17 cellular contexts compared by ENCODE assay signal in genomic region chr6:2186516-2186915, GRCh38. TPM values are rescaled to one million over a fixed set of nuclear protein-coding genes. Genes with fewer than 3 reads are reported as not detected.
DNase-seq lines count a peak whose midpoint lies in the region; ATAC-seq and TF ChIP-seq lines count a peak whose summit lies in the region.
"Had no signal": no experiment of that assay in that cellular context is flagged by ENCODE, and none has a peak within 500 bp of the region (broad histone marks: within the 10 kb centered on the region; RNA-seq: fewer than 3 reads in every experiment).

No MANE protein-coding gene starts in this region.

- intact Hi-C loops in dorsolateral prefrontal cortex (cut with DNase I) = no loop called here

- no peak for TF ChIP-seq CTCF in GM06990 (IDR thresholded peaks at IDR 0.05; ENCODE audit: insufficient read depth, low read length, poor library complexity, severe bottlenecking)
- TF ChIP-seq CTCF in dorsolateral prefrontal cortex (IDR thresholded peaks at IDR 0.05 in 54 of 56, conservative IDR thresholded peaks at IDR 0.05 in 2 of 56; ENCODE audit: low read depth in 1 of 56, partially characterized antibody in 56 of 56) = no peak

- H3K4me3 ChIP-seq in GM06990 (replicated peaks; ENCODE audit: low read depth, low read length) = no peak overlapping the region
- H3K4me3 ChIP-seq in dorsolateral prefrontal cortex = no peak overlapping the region
- H3K4me3 ChIP-seq: gastrocnemius medialis, Peyer's patch had no signal

- ATAC-seq in GM18861 (IDR thresholded peaks at IDR 0.05; ENCODE audit: unreplicated experiment) (peak; percentile 74), GM21723 (IDR thresholded peaks at IDR 0.05; ENCODE audit: unreplicated experiment) (peak; percentile 86), HG03432 (IDR thresholded peaks at IDR 0.05; ENCODE audit: unreplicated experiment) (peak; percentile 87)
- ATAC-seq: gastrocnemius medialis, left lobe of liver had no signal

- no peak overlapping the region for H3K27ac ChIP-seq in dorsolateral prefrontal cortex
- H3K27ac ChIP-seq: gastrocnemius medialis, Peyer's patch had no signal

- no peaks in the 10 kb centered on the region for H3K36me3 ChIP-seq in GM06990 (ENCODE audit: control insufficient read depth, insufficient read depth, low read length)
- H3K36me3 ChIP-seq: gastrocnemius medialis, Peyer's patch had no signal

- no peaks in the 10 kb centered on the region for H3K27me3 ChIP-seq in GM06990 (replicated peaks; ENCODE audit: control insufficient read depth, insufficient read depth, low read length)
- no peaks in the 10 kb centered on the region for H3K27me3 ChIP-seq in dorsolateral prefrontal cortex
- H3K27me3 ChIP-seq: gastrocnemius medialis, Peyer's patch had no signal

- DNase-seq in GM06990 (ENCODE audit: extremely low read depth, insufficient read length) (peak; percentile 43), dorsolateral prefrontal cortex (no peak), GOT3 (lab: John Stamatoyannopoulos, UW) (no peak), RKO (ENCODE audit: low spot score) (no peak), NCI-H1930 (lab: John Stamatoyannopoulos, UW) (no peak)
- DNase-seq: activated gamma-delta T cell treated with Interleukin-2 at 50 U/mL for 16 hours, dermis blood vessel endothelial cell, gastrocnemius medialis, H7, IMR-90, NCI-H2081 treated with DMSO at 0.1 percent for 48 hours, nucleus accumbens, Peyer's patch had no signal

RNA-seq across cellular contexts. Expression of gene GMDS, which starts 58.9 kb away (rescaled TPM):
- total RNA-seq in dorsolateral prefrontal cortex = 10 to 100 TPM; 10.0 to 29.8 (median 16.5) TPM
